1 cellular context compared by ENCODE assay signal in genomic region chr1:1554926-1555915, GRCh38.
TF ChIP-seq lines count a peak whose summit lies in the region.

No MANE protein-coding gene starts in this region.

TF ChIP-seq in K562, 482 proteins besides CTCF, POLR2A, EP300 and RAD21 (continued from another document):
- TF ChIP-seq ARID4B (CRISPR knock-in tag; IDR thresholded peaks at IDR 0.05), result 0 out of 2 replicates have a peak, but pooled peaks have one; percentile 52
- no peak for TF ChIP-seq ZNF174 (CRISPR knock-in tag; IDR thresholded peaks at IDR 0.05)
- TF ChIP-seq MEIS2 (IDR thresholded peaks at IDR 0.05; ENCODE audit: partially characterized antibody), result peak; percentile 16
- TF ChIP-seq FOSL1 (tag; conservative IDR thresholded peaks at IDR 0.05), result peak; percentile 82
- no peak for TF ChIP-seq ETV6 (IDR thresholded peaks at IDR 0.05; ENCODE audit: borderline replicate concordance in 1 of 2, low read depth in 2 of 2, low read length in 1 of 2)
- no peak for TF ChIP-seq ETV6 (CRISPR knock-in tag; IDR thresholded peaks at IDR 0.05; ENCODE audit: borderline replicate concordance)
- TF ChIP-seq SMARCB1 (IDR thresholded peaks at IDR 0.05; ENCODE audit: insufficient read length, low read depth), result no peak
- no peak for TF ChIP-seq HBP1 (CRISPR knock-in tag; IDR thresholded peaks at IDR 0.05)
- TF ChIP-seq ZNF699 (CRISPR knock-in tag; IDR thresholded peaks at IDR 0.05; ENCODE audit: insufficient replicate concordance), result no peak
- TF ChIP-seq MLX (CRISPR knock-in tag; conservative IDR thresholded peaks at IDR 0.05), result no peak
- peak; percentile 21; the same call in 1 of the 2 replicates for TF ChIP-seq TFAP4 (CRISPR knock-in tag; IDR thresholded peaks at IDR 0.05; ENCODE audit: borderline replicate concordance)
